ENCODE assay signal across 18 cellular contexts in genomic region chr14:93778856-93779629, GRCh38. TPM values are rescaled to one million over a fixed set of nuclear protein-coding genes. Genes with fewer than 3 reads are reported as not detected.
"Had no signal": no experiment of that assay in that cellular context is flagged by ENCODE, and none has a peak within 500 bp of the region (broad histone marks: within the 10 kb centered on the region; RNA-seq: fewer than 3 reads in every experiment).

No MANE protein-coding gene starts in this region.

- DNase-seq: activated CD4-positive, alpha-beta T cell treated with anti-CD3 and anti-CD28 coated beads, Interleukin-2, amount 10 ng/mL, durations not matched to agents 24 days and 14 days; activated CD4-positive, CD25-positive, alpha-beta regulatory T cell; activated CD8-positive, alpha-beta T cell treated with anti-CD3 and anti-CD28 coated beads for 36 hours; activated naive CD4-positive, alpha-beta T cell treated with anti-CD3 and anti-CD28 coated beads, Interleukin-2, amount 10 ng/mL, durations not matched to agents 7 days and 5 days; activated naive CD8-positive, alpha-beta T cell treated with anti-CD3 and anti-CD28 coated beads, Interleukin-2, amount 50 U/mL, for 24 hours; activated T-cell treated with anti-CD3 and anti-CD28 coated beads, Interleukin-2, amount 50 U/mL, for 24 hours; aorta; cerebellar nuclear complex; effector memory CD4-positive, alpha-beta T cell; foreskin fibroblast; left cardiac atrium; mesenchymal stem cell; natural killer cell; T-cell; uterus had no signal

- H3K4me2 ChIP-seq: hepatocyte had no signal

- H3K27me3 ChIP-seq: hepatocyte, uterus had no signal

- H3K4me3 ChIP-seq: hepatocyte, skin epidermis, uterus had no signal

- H3K9me3 ChIP-seq: uterus had no signal

- H3K27ac ChIP-seq: hepatocyte, skin epidermis, uterus had no signal

- H3K4me1 ChIP-seq: uterus had no signal

- H3K36me3 ChIP-seq: uterus had no signal

- H3K79me2 ChIP-seq: hepatocyte had no signal

- H2AFZ ChIP-seq: hepatocyte had no signal

- ATAC-seq: activated CD8-positive, alpha-beta T cell treated with anti-CD3 and anti-CD28 coated beads for 36 hours; activated naive CD8-positive, alpha-beta T cell treated with anti-CD3 and anti-CD28 coated beads, Interleukin-2, amount 50 U/mL, for 24 hours; left cardiac atrium; natural killer cell; SK-N-SH treated with all-trans-retinoic acid at 6 μM for 48 hours; T-cell had no signal

RNA-seq across cellular contexts. Expression of gene PRIMA1, which starts 9.2 kb away (rescaled TPM):
- total RNA-seq: activated CD4-positive, alpha-beta T cell treated with anti-CD3 and anti-CD28 coated beads, Interleukin-2, amount 10 ng/mL, durations not matched to agents 24 days and 14 days; activated CD8-positive, alpha-beta T cell treated with anti-CD3 and anti-CD28 coated beads for 36 hours; natural killer cell; T-cell had no signal
